Comparison of ENCODE assay signal across 1 cellular context in genomic region chr4:795726-796119, GRCh38.
TF ChIP-seq lines count a peak whose summit lies in the region.

No MANE protein-coding gene starts in this region.

TF ChIP-seq in WTC11, 78 proteins besides CTCF, POLR2A, EP300 and RAD21 (continued from another document):
- no peak for TF ChIP-seq ZNF425 (CRISPR knock-in tag; conservative IDR thresholded peaks at IDR 0.05)
- TF ChIP-seq MXD4 (CRISPR knock-in tag; IDR thresholded peaks at IDR 0.05; ENCODE audit: borderline replicate concordance) = no peak
- TF ChIP-seq FOXP4 (CRISPR knock-in tag; IDR thresholded peaks at IDR 0.05) = no peak
- TF ChIP-seq ZMAT4 (CRISPR knock-in tag; IDR thresholded peaks at IDR 0.05) = no peak
- TF ChIP-seq ATF2 (CRISPR knock-in tag; IDR thresholded peaks at IDR 0.05; ENCODE audit: borderline replicate concordance, low read depth) = no peak
- no peak for TF ChIP-seq ESRRA (CRISPR knock-in tag; IDR thresholded peaks at IDR 0.05; ENCODE audit: borderline replicate concordance)
- no peak for TF ChIP-seq ATF6 (CRISPR knock-in tag; IDR thresholded peaks at IDR 0.05)
- TF ChIP-seq SOX15 (CRISPR knock-in tag; IDR thresholded peaks at IDR 0.05) = no peak
- no peak for TF ChIP-seq USF2 (CRISPR knock-in tag; IDR thresholded peaks at IDR 0.05)
- TF ChIP-seq ZNF396 (CRISPR knock-in tag; IDR thresholded peaks at IDR 0.05; ENCODE audit: borderline replicate concordance) = no peak
- no peak for TF ChIP-seq ZSCAN18 (CRISPR knock-in tag; IDR thresholded peaks at IDR 0.05)
- TF ChIP-seq GRHL2 (CRISPR knock-in tag; IDR thresholded peaks at IDR 0.05; ENCODE audit: insufficient replicate concordance, severe bottlenecking) = no peak
